ENCODE assay signal across 1 cellular context in the genomic region with DNA sequence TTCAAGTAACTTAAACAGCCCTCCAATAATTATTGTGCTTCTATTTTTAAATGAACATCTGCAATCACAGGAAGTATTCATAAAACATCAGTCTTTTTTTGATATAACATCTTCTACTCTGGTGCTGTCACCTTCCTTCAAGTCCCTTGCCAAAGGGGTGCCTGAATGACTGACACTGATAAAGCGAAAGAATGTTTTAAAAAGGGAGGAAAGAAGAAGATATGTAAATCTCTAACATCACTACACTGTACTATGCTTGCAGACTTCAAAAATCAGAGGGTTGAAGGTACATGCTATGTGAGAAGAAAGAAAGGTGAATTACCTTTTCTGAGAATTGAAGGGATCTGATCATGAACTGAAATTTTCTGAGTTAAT.
TF ChIP-seq lines count a peak whose summit lies in the region.

No MANE protein-coding gene starts in this region.

TF ChIP-seq in WTC11, 78 proteins besides CTCF, POLR2A, EP300 and RAD21 (continued from another document):
- TF ChIP-seq, protein P1, sequence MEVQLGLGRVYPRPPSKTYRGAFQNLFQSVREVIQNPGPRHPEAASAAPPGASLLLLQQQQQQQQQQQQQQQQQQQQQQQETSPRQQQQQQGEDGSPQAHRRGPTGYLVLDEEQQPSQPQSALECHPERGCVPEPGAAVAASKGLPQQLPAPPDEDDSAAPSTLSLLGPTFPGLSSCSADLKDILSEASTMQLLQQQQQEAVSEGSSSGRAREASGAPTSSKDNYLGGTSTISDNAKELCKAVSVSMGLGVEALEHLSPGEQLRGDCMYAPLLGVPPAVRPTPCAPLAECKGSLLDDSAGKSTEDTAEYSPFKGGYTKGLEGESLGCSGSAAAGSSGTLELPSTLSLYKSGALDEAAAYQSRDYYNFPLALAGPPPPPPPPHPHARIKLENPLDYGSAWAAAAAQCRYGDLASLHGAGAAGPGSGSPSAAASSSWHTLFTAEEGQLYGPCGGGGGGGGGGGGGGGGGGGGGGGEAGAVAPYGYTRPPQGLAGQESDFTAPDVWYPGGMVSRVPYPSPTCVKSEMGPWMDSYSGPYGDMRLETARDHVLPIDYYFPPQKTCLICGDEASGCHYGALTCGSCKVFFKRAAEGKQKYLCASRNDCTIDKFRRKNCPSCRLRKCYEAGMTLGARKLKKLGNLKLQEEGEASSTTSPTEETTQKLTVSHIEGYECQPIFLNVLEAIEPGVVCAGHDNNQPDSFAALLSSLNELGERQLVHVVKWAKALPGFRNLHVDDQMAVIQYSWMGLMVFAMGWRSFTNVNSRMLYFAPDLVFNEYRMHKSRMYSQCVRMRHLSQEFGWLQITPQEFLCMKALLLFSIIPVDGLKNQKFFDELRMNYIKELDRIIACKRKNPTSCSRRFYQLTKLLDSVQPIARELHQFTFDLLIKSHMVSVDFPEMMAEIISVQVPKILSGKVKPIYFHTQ (CRISPR knock-in tag; IDR thresholded peaks at IDR 0.05) = no peak
- TF ChIP-seq OVOL2 (CRISPR knock-in tag; IDR thresholded peaks at IDR 0.05; ENCODE audit: borderline replicate concordance) = no peak
- TF ChIP-seq, protein P2, sequence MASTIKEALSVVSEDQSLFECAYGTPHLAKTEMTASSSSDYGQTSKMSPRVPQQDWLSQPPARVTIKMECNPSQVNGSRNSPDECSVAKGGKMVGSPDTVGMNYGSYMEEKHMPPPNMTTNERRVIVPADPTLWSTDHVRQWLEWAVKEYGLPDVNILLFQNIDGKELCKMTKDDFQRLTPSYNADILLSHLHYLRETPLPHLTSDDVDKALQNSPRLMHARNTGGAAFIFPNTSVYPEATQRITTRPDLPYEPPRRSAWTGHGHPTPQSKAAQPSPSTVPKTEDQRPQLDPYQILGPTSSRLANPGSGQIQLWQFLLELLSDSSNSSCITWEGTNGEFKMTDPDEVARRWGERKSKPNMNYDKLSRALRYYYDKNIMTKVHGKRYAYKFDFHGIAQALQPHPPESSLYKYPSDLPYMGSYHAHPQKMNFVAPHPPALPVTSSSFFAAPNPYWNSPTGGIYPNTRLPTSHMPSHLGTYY (CRISPR knock-in tag; IDR thresholded peaks at IDR 0.05) = no peak
- TF ChIP-seq, protein P3, sequence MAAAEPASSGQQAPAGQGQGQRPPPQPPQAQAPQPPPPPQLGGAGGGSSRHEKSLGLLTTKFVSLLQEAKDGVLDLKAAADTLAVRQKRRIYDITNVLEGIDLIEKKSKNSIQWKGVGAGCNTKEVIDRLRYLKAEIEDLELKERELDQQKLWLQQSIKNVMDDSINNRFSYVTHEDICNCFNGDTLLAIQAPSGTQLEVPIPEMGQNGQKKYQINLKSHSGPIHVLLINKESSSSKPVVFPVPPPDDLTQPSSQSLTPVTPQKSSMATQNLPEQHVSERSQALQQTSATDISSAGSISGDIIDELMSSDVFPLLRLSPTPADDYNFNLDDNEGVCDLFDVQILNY (CRISPR knock-in tag; IDR thresholded peaks at IDR 0.05) = no peak
- TF ChIP-seq ZNF138 (CRISPR knock-in tag; conservative IDR thresholded peaks at IDR 0.05) = no peak
- TF ChIP-seq, protein P4, sequence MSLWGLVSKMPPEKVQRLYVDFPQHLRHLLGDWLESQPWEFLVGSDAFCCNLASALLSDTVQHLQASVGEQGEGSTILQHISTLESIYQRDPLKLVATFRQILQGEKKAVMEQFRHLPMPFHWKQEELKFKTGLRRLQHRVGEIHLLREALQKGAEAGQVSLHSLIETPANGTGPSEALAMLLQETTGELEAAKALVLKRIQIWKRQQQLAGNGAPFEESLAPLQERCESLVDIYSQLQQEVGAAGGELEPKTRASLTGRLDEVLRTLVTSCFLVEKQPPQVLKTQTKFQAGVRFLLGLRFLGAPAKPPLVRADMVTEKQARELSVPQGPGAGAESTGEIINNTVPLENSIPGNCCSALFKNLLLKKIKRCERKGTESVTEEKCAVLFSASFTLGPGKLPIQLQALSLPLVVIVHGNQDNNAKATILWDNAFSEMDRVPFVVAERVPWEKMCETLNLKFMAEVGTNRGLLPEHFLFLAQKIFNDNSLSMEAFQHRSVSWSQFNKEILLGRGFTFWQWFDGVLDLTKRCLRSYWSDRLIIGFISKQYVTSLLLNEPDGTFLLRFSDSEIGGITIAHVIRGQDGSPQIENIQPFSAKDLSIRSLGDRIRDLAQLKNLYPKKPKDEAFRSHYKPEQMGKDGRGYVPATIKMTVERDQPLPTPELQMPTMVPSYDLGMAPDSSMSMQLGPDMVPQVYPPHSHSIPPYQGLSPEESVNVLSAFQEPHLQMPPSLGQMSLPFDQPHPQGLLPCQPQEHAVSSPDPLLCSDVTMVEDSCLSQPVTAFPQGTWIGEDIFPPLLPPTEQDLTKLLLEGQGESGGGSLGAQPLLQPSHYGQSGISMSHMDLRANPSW (CRISPR knock-in tag; conservative IDR thresholded peaks at IDR 0.05; ENCODE audit: low read depth) = no peak
TF ChIP-seq in WTC11: peak in this region for 0.
